ENCODE assay signal across 19 cellular contexts in genomic region chr22:44611880-44612496, GRCh38.
"Had no signal": no experiment of that assay in that cellular context is flagged by ENCODE, and none has a peak within 500 bp of the region (broad histone marks: within the 10 kb centered on the region; RNA-seq: fewer than 3 reads in every experiment).

No MANE protein-coding gene starts in this region.

- DNase-seq: effector memory CD8-positive, alpha-beta T cell; gastrocnemius medialis; heart right ventricle; islet precursor cell; mammary epithelial cell; naive thymus-derived CD4-positive, alpha-beta T cell; nephron progenitor cell; sigmoid colon; stimulated activated CD4-positive, alpha-beta T cell treated with anti-CD3 and anti-CD28 coated beads, Interleukin-12 subunit alpha, Interleukin-12 subunit beta, amount 100 ng/mL, for 4 hours; stimulated activated naive CD4-positive, alpha-beta T cell; stomach; substantia nigra; transverse colon had no signal

- ATAC-seq: effector memory CD8-positive, alpha-beta T cell; gastrocnemius medialis; heart right ventricle; left lobe of liver; naive thymus-derived CD4-positive, alpha-beta T cell had no signal

- H3K36me3 ChIP-seq: esophagus muscularis mucosa, gastrocnemius medialis, heart right ventricle, sigmoid colon, stomach, thoracic aorta, transverse colon had no signal

- H3K27ac ChIP-seq: epithelial cell of prostate, esophagus muscularis mucosa, gastrocnemius medialis, heart right ventricle, parathyroid adenoma, sigmoid colon, skin epidermis, stomach, thoracic aorta, transverse colon had no signal

- H3K27me3 ChIP-seq: gastrocnemius medialis, sigmoid colon, transverse colon had no signal

- H3K79me2 ChIP-seq: parathyroid adenoma had no signal

- H3K4me3 ChIP-seq: esophagus muscularis mucosa, gastrocnemius medialis, heart right ventricle, sigmoid colon, skin epidermis, stomach, thoracic aorta, transverse colon had no signal

- H2AFZ ChIP-seq: parathyroid adenoma had no signal

- H3K4me1 ChIP-seq: gastrocnemius medialis, parathyroid adenoma, sigmoid colon, stomach, transverse colon had no signal

- H3K9ac ChIP-seq: parathyroid adenoma had no signal
